24 cellular contexts compared by ENCODE assay signal in genomic region chr6:129510930-129511329, GRCh38.
DNase-seq lines count a peak whose midpoint lies in the region; ATAC-seq and TF ChIP-seq lines count a peak whose summit lies in the region.
"Had no signal": no experiment of that assay in that cellular context is flagged by ENCODE, and none has a peak within 500 bp of the region (broad histone marks: within the 10 kb centered on the region; RNA-seq: fewer than 3 reads in every experiment).

No MANE protein-coding gene starts in this region.

- ATAC-seq in HCT116: no peak
- ATAC-seq: activated naive CD4-positive, alpha-beta T cell treated with anti-CD3 and anti-CD28 coated beads, Interleukin-2, amount 50 U/mL, for 72 hours; activated T-helper 17 cell treated with anti-CD3 and anti-CD28 coated beads, Interleukin-2, amount 50 U/mL, for 72 hours; effector memory CD8-positive, alpha-beta T cell; stimulated activated effector memory CD8-positive, alpha-beta T cell treated with anti-CD3 and anti-CD28 coated beads, Interleukin-12 subunit alpha, Interleukin-12 subunit beta, amount 100 ng/mL, for 72 hours had no signal

- H3K4me2 ChIP-seq in BLaER1: 0 out of 2 replicates have a peak overlapping the region, but pooled peaks have one; percentile 1
- no peak overlapping the region for H3K4me2 ChIP-seq in HCT116 (ENCODE audit: low read length)
- peak overlapping the region; percentile 61 for H3K4me2 ChIP-seq in OCI-LY3 (ENCODE audit: low read length)
- H3K4me2 ChIP-seq in trophoblast cell (ENCODE audit: low read length): no peak overlapping the region

- TF ChIP-seq RAD21 in HCT116 (IDR thresholded peaks at IDR 0.05; ENCODE audit: low read depth): no peak

- H3K36me3 ChIP-seq in BLaER1 (no peaks in the 10 kb centered on the region), HCT116 (ENCODE audit: control insufficient read depth in 1 of 2, insufficient read depth in 2 of 2, low read length in 2 of 2) (peaks cover 0 to 11% of the 10 kb centered on the region in 2 experiments; a peak in 3 of 4 replicates), OCI-LY3 (replicated peaks; ENCODE audit: low read depth, low read length) (no peaks in the 10 kb centered on the region), trophoblast cell (ENCODE audit: control insufficient read depth in 1 of 2, insufficient read depth in 2 of 2, low read length in 2 of 2) (no peaks in the 10 kb centered on the region)
- H3K36me3 ChIP-seq: HAP-1 had no signal

- no peak overlapping the region for H2BK120ac ChIP-seq in trophoblast cell (ENCODE audit: insufficient read depth, low read length, poor library complexity)

- no peak overlapping the region for H3K9ac ChIP-seq in BLaER1
- no peak overlapping the region for H3K9ac ChIP-seq in HCT116 (ENCODE audit: low read length)
- no peak overlapping the region for H3K9ac ChIP-seq in OCI-LY3 (ENCODE audit: low read length)
- H3K9ac ChIP-seq in trophoblast cell (ENCODE audit: low read length): no peak overlapping the region

- POLR2A ChIA-PET in HCT116 (lab: Charles Lee): interaction anchor here (1.6 kb wide), 1 partner anchor 12 kb away, joined by 3 read pairs; no protein-coding TSS in a partner anchor

- no peak overlapping the region for H3K14ac ChIP-seq in trophoblast cell (ENCODE audit: low read length)

- DNase-seq in HCT116 (ENCODE audit: low read depth, low spot score) (no peak), choroid plexus epithelial cell (ENCODE audit: low read depth) (peak; percentile 55), kidney glomerular epithelial cell (lab: John Stamatoyannopoulos, UW) (no peak), substantia nigra (lab: John Stamatoyannopoulos, UW) (no peak), trophoblast cell (no peak), DMS53 treated with DMSO at 0.1 percent for 48 hours (lab: John Stamatoyannopoulos, UW; ENCODE audit: unreplicated experiment) (no peak)
- DNase-seq: activated CD4-positive, alpha-beta T cell treated with anti-CD3 and anti-CD28 coated beads, Interleukin-2, amount 10 ng/mL, durations not matched to agents 24 days and 14 days; activated CD8-positive, alpha-beta memory T cell treated with anti-CD3 and anti-CD28 coated beads, Interleukin-2, amount 50 U/mL, for 4 hours; effector memory CD8-positive, alpha-beta T cell; esophagus squamous epithelium; kidney; NCI-H1436 treated with DMSO at 0.1 percent for 48 hours; NCI-H524 treated with DMSO at 0.1 percent for 48 hours; nucleus accumbens; SHP77; stimulated activated CD4-positive, alpha-beta T cell treated with anti-CD3 and anti-CD28 coated beads, Interleukin-2, amount 100 ng/mL, for 24 hours had no signal

- no peak overlapping the region for H2AK5ac ChIP-seq in trophoblast cell (ENCODE audit: low read length)

- H3K79me2 ChIP-seq in HCT116 (ENCODE audit: insufficient read depth, low read length): no peaks in the 10 kb centered on the region
- H3K79me2 ChIP-seq in OCI-LY3 (ENCODE audit: low read length): no peaks in the 10 kb centered on the region
- H3K79me2 ChIP-seq in trophoblast cell (ENCODE audit: control insufficient read depth, insufficient read depth, low read length, poor library complexity): no peaks in the 10 kb centered on the region

- H4K20me1 ChIP-seq in BLaER1: no peaks in the 10 kb centered on the region
- H4K20me1 ChIP-seq in HCT116 (ENCODE audit: insufficient read depth): no peaks in the 10 kb centered on the region
- H4K20me1 ChIP-seq in OCI-LY3 (ENCODE audit: insufficient read depth, low read length): no peaks in the 10 kb centered on the region

- no TSS peak for BruUV-seq in HCT116 (replicated peaks; lab: Mats Ljungman, UMichigan)

- H3K79me1 ChIP-seq in trophoblast cell (ENCODE audit: low read length): no peaks in the 10 kb centered on the region

- RAD21 ChIA-PET in HCT116 (lab: Charles Lee; ENCODE audit: low non-redundant PET in 1 of 2, low total read pairs in 2 of 2, uncharacterized antibody in 2 of 2, unreplicated experiment in 2 of 2): no interaction called here

- no CpG with 5 or more reads among the region's 2 CpGs for WGBS in trophoblast cell (ENCODE audit: extremely low coverage, insufficient coverage, insufficient read length)

- no peak overlapping the region for H3K23ac ChIP-seq in trophoblast cell (ENCODE audit: low read length)

- H3K27ac ChIP-seq in BLaER1: no peak overlapping the region
- H3K27ac ChIP-seq in HCT116 (ENCODE audit: low read depth, low read length): no peak overlapping the region
- no peak overlapping the region for H3K27ac ChIP-seq in OCI-LY3 (ENCODE audit: low read length)
- H3K27ac ChIP-seq in substantia nigra (ENCODE audit: low read depth, low read length, poor library complexity, severe bottlenecking): no peak overlapping the region
- H3K27ac ChIP-seq in trophoblast cell (ENCODE audit: low read depth, low read length): no peak overlapping the region
- H3K27ac ChIP-seq: esophagus squamous epithelium, VCaP had no signal

- TF ChIP-seq CTCF in HCT116 (IDR thresholded peaks at IDR 0.05 in 2 of 3, conservative IDR thresholded peaks at IDR 0.05 in 1 of 3; ENCODE audit: borderline replicate concordance in 1 of 3, insufficient read depth in 1 of 3, low read depth in 2 of 3, low read length in 2 of 3) (no peak), OCI-LY3 (IDR thresholded peaks at IDR 0.05; ENCODE audit: low read depth, low read length) (no peak), choroid plexus epithelial cell (conservative IDR thresholded peaks at IDR 0.05; ENCODE audit: low read depth, low read length) (no peak)

- no peak overlapping the region for H3K4ac ChIP-seq in trophoblast cell (ENCODE audit: low read depth, low read length)

- H3K9me3 ChIP-seq in BLaER1 (no peaks in the 10 kb centered on the region), HCT116 (ENCODE audit: control insufficient read depth in 1 of 2, insufficient read depth in 1 of 2, low read depth in 1 of 2, low read length in 2 of 2) (no peaks in the 10 kb centered on the region), OCI-LY3 (ENCODE audit: insufficient read depth, low read length) (no peaks in the 10 kb centered on the region), trophoblast cell (ENCODE audit: insufficient read depth, low read depth, low read length) (no peaks in the 10 kb centered on the region)
- H3K9me3 ChIP-seq: esophagus squamous epithelium, HAP-1 had no signal

- H4K8ac ChIP-seq in trophoblast cell (ENCODE audit: low read depth, low read length): no peak overlapping the region

- H3K27me3 ChIP-seq in BLaER1: no peaks in the 10 kb centered on the region
- no peaks in the 10 kb centered on the region for H3K27me3 ChIP-seq in HCT116 (ENCODE audit: insufficient read depth, low read length)
- no peaks in the 10 kb centered on the region for H3K27me3 ChIP-seq in OCI-LY3 (ENCODE audit: low read depth, low read length)
- no peaks in the 10 kb centered on the region for H3K27me3 ChIP-seq in trophoblast cell (ENCODE audit: insufficient read depth, low read length)
- H3K27me3 ChIP-seq: esophagus squamous epithelium had no signal

- H4K12ac ChIP-seq in trophoblast cell (ENCODE audit: low read depth, low read length): no peak overlapping the region

- CTCF ChIA-PET in HCT116 (lab: Charles Lee): no interaction called here

- H3K4me1 ChIP-seq in BLaER1: peaks cover 8% of the 10 kb centered on the region; the same call in 1 of the 2 replicates
- peaks cover 7 to 10% of the 10 kb centered on the region in 2 experiments; a peak in 2 of 4 replicates for H3K4me1 ChIP-seq in HCT116 (ENCODE audit: control insufficient read depth in 1 of 2, insufficient read depth in 2 of 2, low read length in 2 of 2)
- peaks cover 24% of the 10 kb centered on the region for H3K4me1 ChIP-seq in OCI-LY3 (ENCODE audit: low read length)
- peaks cover 0 to 3% of the 10 kb centered on the region in 2 experiments for H3K4me1 ChIP-seq in trophoblast cell (ENCODE audit: control insufficient read depth in 1 of 2, insufficient read depth in 2 of 2, low read length in 2 of 2)
- H3K4me1 ChIP-seq: HAP-1 had no signal

- TF ChIP-seq POLR2A in HCT116 (IDR thresholded peaks at IDR 0.05; ENCODE audit: borderline replicate concordance, extremely low read depth, insufficient read depth, insufficient read length): no peak

- H3K4me3 ChIP-seq in BLaER1 (no peak overlapping the region), HCT116 (replicated peaks in 1 of 2; ENCODE audit: low read depth in 1 of 2, low read length in 2 of 2) (no peak overlapping the region), OCI-LY3 (ENCODE audit: low read length) (no peak overlapping the region), choroid plexus epithelial cell (ENCODE audit: low read depth, low read length) (no peak overlapping the region), trophoblast cell (ENCODE audit: low read depth, low read length) (no peak overlapping the region)
- H3K4me3 ChIP-seq: esophagus squamous epithelium, HAP-1, skin epidermis had no signal

- H4K91ac ChIP-seq in trophoblast cell (ENCODE audit: low read depth, low read length): no peak overlapping the region

- H2AFZ ChIP-seq in HCT116 (ENCODE audit: low read depth, low read length, poor library complexity, severe bottlenecking) (no peak overlapping the region), OCI-LY3 (ENCODE audit: low read depth, low read length) (no peak overlapping the region), trophoblast cell (ENCODE audit: insufficient read depth, low read length, poor library complexity) (no peak overlapping the region)

- H3K18ac ChIP-seq in trophoblast cell (ENCODE audit: low read length): no peak overlapping the region

- intact Hi-C loops in HCT116 (cut with micrococcal nuclease): no loop called here

- H3K9me2 ChIP-seq in HCT116 (ENCODE audit: insufficient read depth): no peaks in the 10 kb centered on the region

- H2BK5ac ChIP-seq in trophoblast cell (ENCODE audit: low read depth, low read length, poor library complexity): no peak overlapping the region

- H2BK12ac ChIP-seq in trophoblast cell (ENCODE audit: low read length): no peak overlapping the region

TF ChIP-seq in HCT116, 20 proteins besides CTCF, POLR2A, EP300 and RAD21 (continues in another document):
- TF ChIP-seq ZNF274 (IDR thresholded peaks at IDR 0.05; ENCODE audit: low read depth, low read length) (no peak), SP1 (IDR thresholded peaks at IDR 0.05; ENCODE audit: low read depth) (peak; percentile 30; the same call in 1 of the 2 replicates)

Comparison
In these comparisons a context has a peak if more than half of its experiments do, and no peak if none do; other contexts are left out.
1. H3K4me2 ChIP-seq: peak in BLaER1 (single experiment) and OCI-LY3 (single experiment); none in HCT116 (single experiment) and trophoblast cell (single experiment).